Comparison of ENCODE assay signal across 8 cellular contexts in genomic region chr10:62492012-62492869, GRCh38.
DNase-seq lines count a peak whose midpoint lies in the region; ATAC-seq and TF ChIP-seq lines count a peak whose summit lies in the region.

No MANE protein-coding gene starts in this region.

- H3K4me2 ChIP-seq in mammary epithelial cell (ENCODE audit: insufficient read depth, low read depth, low read length) = peak overlapping the region; percentile 54

- H3K9me3 Mint-ChIP-seq in activated CD4-positive, alpha-beta T cell treated with anti-CD3 and anti-CD28 coated beads, Interleukin-2, amount 10 ng/mL, durations not matched to agents 24 days and 14 days = no peaks in the 10 kb centered on the region

- H3K4me3 Mint-ChIP-seq in activated CD4-positive, alpha-beta T cell treated with anti-CD3 and anti-CD28 coated beads, Interleukin-2, amount 10 ng/mL, durations not matched to agents 24 days and 14 days = no peak overlapping the region

- ATAC-seq in lung (ENCODE audit: insufficient read depth, low FRiP score) (peak; percentile 8), HG03196 (IDR thresholded peaks at IDR 0.05; ENCODE audit: unreplicated experiment) (no peak)

- H3K4me1 ChIP-seq in mammary epithelial cell (ENCODE audit: insufficient read depth, low read length) = peaks cover 10% of the 10 kb centered on the region
- no peaks in the 10 kb centered on the region for H3K4me1 ChIP-seq in lung (ENCODE audit: control insufficient read depth in 2 of 2, insufficient read depth in 2 of 2, low read length in 2 of 2)

- TF ChIP-seq CTCF in mammary epithelial cell (conservative IDR thresholded peaks at IDR 0.05 in 1 of 2, IDR thresholded peaks at IDR 0.05 in 1 of 2; ENCODE audit: extremely low read depth in 1 of 2, insufficient read depth in 1 of 2, low read depth in 1 of 2, low read length in 2 of 2) = peak; percentile 80 to 87
- peak; percentile 44 for TF ChIP-seq CTCF in lung (IDR thresholded peaks at IDR 0.05; ENCODE audit: control extremely low read depth, extremely low read depth)

- H3K79me2 ChIP-seq in mammary epithelial cell (ENCODE audit: insufficient read depth, low read length) = no peaks in the 10 kb centered on the region

- dilution Hi-C loops in mammary epithelial cell (cut with HindIII; ENCODE audit: low sequenced_read_pairs) = no loop called here

- DNase-seq in activated CD4-positive, alpha-beta T cell treated with anti-CD3 and anti-CD28 coated beads, Interleukin-2, amount 10 ng/mL, durations not matched to agents 24 days and 14 days = peak; percentile 62
- DNase-seq in activated CD4-positive, alpha-beta T cell treated with anti-CD3 and anti-CD28 coated beads for 1 hour = no peak
- DNase-seq in NAMALWA (ENCODE audit: low spot score) (peak; percentile 56), mammary epithelial cell (peak; percentile 72), lung (ENCODE audit: low spot score) (no peak), NCI-H510A (lab: John Stamatoyannopoulos, UW) (no peak), COLO668 (lab: John Stamatoyannopoulos, UW; ENCODE audit: unreplicated experiment) (no peak)

- no peaks in the 10 kb centered on the region for H3K9me3 ChIP-seq in mammary epithelial cell (replicated peaks; ENCODE audit: insufficient read depth, low read length)
- H3K9me3 ChIP-seq in lung (ENCODE audit: control insufficient read depth in 2 of 2, insufficient read depth in 1 of 2, low read length in 1 of 2) = no peaks in the 10 kb centered on the region

- no peak overlapping the region for H3K4me3 ChIP-seq in mammary epithelial cell (replicated peaks in 1 of 3; ENCODE audit: insufficient read depth in 1 of 3, low read depth in 2 of 3, low read length in 3 of 3)
- H3K4me3 ChIP-seq in lung = no peak overlapping the region

- H3K36me3 Mint-ChIP-seq in activated CD4-positive, alpha-beta T cell treated with anti-CD3 and anti-CD28 coated beads, Interleukin-2, amount 10 ng/mL, durations not matched to agents 24 days and 14 days (ENCODE audit: low read depth) = no peaks in the 10 kb centered on the region

- H3K4me1 Mint-ChIP-seq in activated CD4-positive, alpha-beta T cell treated with anti-CD3 and anti-CD28 coated beads, Interleukin-2, amount 10 ng/mL, durations not matched to agents 24 days and 14 days = no peaks in the 10 kb centered on the region

- no peaks in the 10 kb centered on the region for H4K20me1 ChIP-seq in mammary epithelial cell (ENCODE audit: insufficient read depth, low read length)

- CTCF ChIA-PET in mammary epithelial cell (lab: Charles Lee; ENCODE audit: low non-redundant PET) = interaction anchor here (0.6 kb wide), 2 partner anchors 299 to 358 kb away, joined by 4 read pairs; no protein-coding TSS in a partner anchor

- H3K36me3 ChIP-seq in mammary epithelial cell (ENCODE audit: insufficient read depth, low read length) (no peaks in the 10 kb centered on the region), lung (ENCODE audit: control insufficient read depth in 2 of 2, insufficient read depth in 2 of 2, low read length in 2 of 2) (no peaks in the 10 kb centered on the region)

- intact Hi-C loops in activated CD4-positive, alpha-beta T cell treated with anti-CD3 and anti-CD28 coated beads, Interleukin-2, amount 10 ng/mL, durations not matched to agents 24 days and 14 days (cut with micrococcal nuclease) = loop anchor here (1.0 to 5.0 kb wide), 2 partner anchors 590 to 666 kb away; no protein-coding TSS in a partner anchor
- intact Hi-C loops in mammary epithelial cell (cut with micrococcal nuclease) = loop anchor here (1.0 to 5.0 kb wide), 7 partner anchors 40 to 665 kb away; no protein-coding TSS in a partner anchor

- H3K27me3 ChIP-seq in mammary epithelial cell (ENCODE audit: insufficient read depth, low read length) (no peaks in the 10 kb centered on the region), lung (ENCODE audit: control insufficient read depth, insufficient read depth) (no peaks in the 10 kb centered on the region)

- no TSS peak for BruUV-seq in mammary epithelial cell (replicated peaks; lab: Mats Ljungman, UMichigan)

- no peak overlapping the region for H3K9ac ChIP-seq in mammary epithelial cell (ENCODE audit: insufficient read depth, low read length)

- WGBS in mammary epithelial cell (ENCODE audit: low coverage, missing lambda C conversion rate) = 60% methylated on average over 5 of the region's 5 CpGs
- WGBS in lung, 2 donors = 41 to 61% methylated on average over 5 of the region's 5 CpGs

- no peak overlapping the region for H3K27ac Mint-ChIP-seq in activated CD4-positive, alpha-beta T cell treated with anti-CD3 and anti-CD28 coated beads, Interleukin-2, amount 10 ng/mL, durations not matched to agents 24 days and 14 days

- H3K27ac ChIP-seq in mammary epithelial cell (ENCODE audit: insufficient read depth, low read depth, low read length) (peak overlapping the region; percentile 55), lung (ENCODE audit: low read depth in 1 of 2, low read length in 1 of 2) (no peak overlapping the region)

- H3K27me3 Mint-ChIP-seq in activated CD4-positive, alpha-beta T cell treated with anti-CD3 and anti-CD28 coated beads, Interleukin-2, amount 10 ng/mL, durations not matched to agents 24 days and 14 days = peaks cover 18% of the 10 kb centered on the region

- in situ Hi-C loops in mammary epithelial cell (cut with MboI; ENCODE audit: low sequenced_read_pairs in 2 of 2) = no loop called here

- no peak overlapping the region for H2AFZ ChIP-seq in mammary epithelial cell (ENCODE audit: low read depth, low read length)

Comparison
In these comparisons a context has a peak if more than half of its experiments do, and no peak if none do; other contexts are left out.
1. DNase-seq: peak in activated CD4-positive, alpha-beta T cell treated with anti-CD3 and anti-CD28 coated beads, Interleukin-2, amount 10 ng/mL, durations not matched to agents 24 days and 14 days (single experiment), NAMALWA (single experiment) and mammary epithelial cell (single experiment); none in activated CD4-positive, alpha-beta T cell treated with anti-CD3 and anti-CD28 coated beads for 1 hour (single experiment), lung (single experiment), NCI-H510A (single experiment) and COLO668 (single experiment).